ENCODE assay signal across 8 cellular contexts in the genomic region with DNA sequence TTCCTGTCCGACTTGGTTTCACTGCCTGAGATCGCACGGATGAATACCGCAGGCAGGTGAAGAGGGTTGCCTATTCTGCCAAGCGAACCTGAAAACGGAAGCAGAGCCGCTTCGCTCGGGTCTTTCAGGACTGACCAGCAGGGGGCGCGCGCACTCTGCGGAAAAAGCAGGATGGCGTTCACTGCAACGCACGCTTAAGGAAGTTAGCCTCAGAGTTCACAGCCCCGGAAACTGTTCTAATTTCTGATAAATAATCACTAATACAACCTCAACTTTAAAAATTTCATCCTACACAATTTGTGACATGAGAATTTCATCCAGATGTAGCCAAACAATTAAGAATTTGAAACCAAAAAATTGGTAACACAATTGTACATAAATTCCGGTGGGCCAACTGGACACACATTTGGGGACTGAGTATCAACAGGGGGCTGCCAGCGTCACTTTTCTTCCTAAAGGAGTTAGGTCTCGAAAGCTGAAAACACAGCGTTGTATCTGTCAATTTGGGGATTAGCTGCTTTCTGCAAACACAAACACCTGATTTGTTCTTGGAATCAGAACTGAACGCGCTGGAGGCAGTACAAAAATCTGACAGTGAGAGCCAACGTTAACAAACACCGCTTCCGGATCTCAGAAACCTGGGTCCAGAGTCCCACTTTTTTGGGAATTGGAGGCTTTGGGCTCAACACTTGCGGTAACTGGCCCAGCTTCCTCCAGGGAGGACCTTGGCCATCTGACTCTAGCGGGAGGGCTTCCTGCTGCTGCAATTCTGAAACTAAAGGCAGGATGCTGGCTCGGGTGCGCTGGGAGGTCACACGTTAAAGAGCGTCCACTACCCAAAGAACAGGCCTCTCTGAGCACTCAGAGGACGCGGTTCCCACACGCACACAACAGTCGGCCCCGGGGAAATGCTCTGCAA. TPM values are rescaled to one million over a fixed set of nuclear protein-coding genes. Genes with fewer than 3 reads are reported as not detected.
DNase-seq lines count a peak whose midpoint lies in the region; ATAC-seq and TF ChIP-seq lines count a peak whose summit lies in the region.

No MANE protein-coding gene starts in this region.

- H3K27me3 ChIP-seq in endocrine pancreas (ENCODE audit: control insufficient read depth, insufficient read depth, low read length): no peaks in the 10 kb centered on the region
- H3K27me3 ChIP-seq in mononuclear cell (ENCODE audit: insufficient read depth, low read length): no peaks in the 10 kb centered on the region

- TF ChIP-seq CTCF in AG09319 (IDR thresholded peaks at IDR 0.05; ENCODE audit: low read depth, low read length): peak; percentile 88

- DNase-seq in AG09319 (ENCODE audit: extremely low read depth, low read depth): no peak
- peak; percentile 42 to 71 for DNase-seq in NOMO-1 (lab: John Stamatoyannopoulos, UW; ENCODE audit: unreplicated experiment in 2 of 2)
- DNase-seq in activated CD8-positive, alpha-beta memory T cell treated with anti-CD3 and anti-CD28 coated beads for 4 hours (ENCODE audit: low read depth in 2 of 2): peak; percentile 68 to 80
- DNase-seq in stimulated activated CD8-positive, alpha-beta memory T cell treated with anti-CD3 and anti-CD28 coated beads, Interleukin-2, amount 100 ng/mL, for 1 hour (ENCODE audit: low read depth in 2 of 2): peak; percentile 84 to 86

- H3K9me3 ChIP-seq in endocrine pancreas (ENCODE audit: control insufficient read depth, low read length) (no peaks in the 10 kb centered on the region), mononuclear cell (ENCODE audit: low read depth, low read length) (no peaks in the 10 kb centered on the region)

- no peak overlapping the region for H3K9ac ChIP-seq in endocrine pancreas (ENCODE audit: control insufficient read depth, insufficient read depth, low read length)

- ATAC-seq in GM18907 (IDR thresholded peaks at IDR 0.05; ENCODE audit: unreplicated experiment) (peak; percentile 63), HG03439 (IDR thresholded peaks at IDR 0.05; ENCODE audit: unreplicated experiment) (peak; percentile 67)

- H3K4me1 ChIP-seq in endocrine pancreas (ENCODE audit: control insufficient read depth, insufficient read depth, low read length): no peaks in the 10 kb centered on the region
- H3K4me1 ChIP-seq in mononuclear cell (ENCODE audit: insufficient read depth, low read length): peaks cover 28% of the 10 kb centered on the region

- H3K36me3 ChIP-seq in endocrine pancreas (ENCODE audit: control insufficient read depth, insufficient read depth, low read length): no peaks in the 10 kb centered on the region

- H3K4me3 ChIP-seq in endocrine pancreas (ENCODE audit: control insufficient read depth, insufficient read depth, low read length) (peak overlapping the region; percentile 44), mononuclear cell (ENCODE audit: low read length) (peak overlapping the region; percentile 1)

RNA-seq across cellular contexts. Expression of a gene that starts 8.8 kb away (rescaled TPM):
- 1.6 TPM for total RNA-seq in mononuclear cell
